In the genomic region with DNA sequence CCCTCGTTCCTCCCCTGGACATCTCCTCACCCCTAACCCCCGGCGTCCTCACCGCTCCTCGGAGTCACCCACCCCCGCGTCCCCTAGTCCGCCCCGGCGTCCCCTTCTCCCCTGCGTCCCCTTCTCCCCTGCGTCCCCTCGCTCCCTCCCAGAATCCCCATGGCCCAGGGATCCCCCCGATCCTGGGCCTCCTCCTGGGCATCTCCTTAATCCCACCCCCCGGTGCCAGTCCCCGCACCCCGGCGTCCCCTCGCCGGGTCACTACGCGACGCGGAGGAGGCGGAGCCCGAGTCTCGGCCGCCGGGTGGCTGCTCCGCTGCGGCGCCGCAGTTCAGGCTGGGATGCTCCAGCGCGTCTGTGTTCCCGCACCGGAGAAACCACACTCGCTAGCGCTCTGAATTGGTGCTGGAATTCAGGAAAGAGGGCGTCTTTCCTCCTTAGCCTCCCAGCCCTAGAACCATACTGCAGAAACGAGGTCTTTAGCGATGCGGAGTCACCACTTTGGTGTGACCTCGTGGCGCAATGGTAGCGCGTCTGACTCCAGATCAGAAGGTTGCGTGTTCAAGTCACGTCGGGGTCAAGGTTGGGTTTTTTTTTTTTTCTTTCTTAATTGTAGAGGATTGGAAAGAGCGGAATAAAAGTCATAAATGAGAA, we compare ENCODE assay signal across 8 cellular contexts. TPM values are rescaled to one million over a fixed set of nuclear protein-coding genes. Genes with fewer than 3 reads are reported as not detected.
A peak's percentile ranks its signal among the peaks of the same experiment; 100 is the strongest.
DNase-seq lines count a peak whose midpoint lies in the region; ATAC-seq, FAIRE-seq and TF ChIP-seq lines count a peak whose summit lies in the region.

No MANE protein-coding gene starts in this region.

- CTCF ChIA-PET in activated CD8-positive, alpha-beta memory T cell treated with anti-CD3 and anti-CD28 coated beads, Interleukin-2, amount 10 ng/mL, durations not matched to agents 7 days and 5 days (lab: Charles Lee): no interaction called here
- CTCF ChIA-PET in H1 (lab: Charles Lee; ENCODE audit: partially characterized antibody): no interaction called here

- peak overlapping the region; percentile 78 for H3K18ac ChIP-seq in H1 (ENCODE audit: extremely low read depth, low read length)

- H2BK12ac ChIP-seq in H1 (ENCODE audit: low read depth, low read length): no peak overlapping the region

- peaks cover 18% of the 10 kb centered on the region for H3K27me3 Mint-ChIP-seq in activated CD8-positive, alpha-beta memory T cell treated with anti-CD3 and anti-CD28 coated beads, Interleukin-2, amount 10 ng/mL, durations not matched to agents 7 days and 5 days
- no peaks in the 10 kb centered on the region for H3K27me3 Mint-ChIP-seq in memory B cell

- H3K56ac ChIP-seq in H1 (replicated peaks; ENCODE audit: insufficient read length, low read depth, low read length): no peak overlapping the region

- H3K27ac Mint-ChIP-seq in activated CD8-positive, alpha-beta memory T cell treated with anti-CD3 and anti-CD28 coated beads, Interleukin-2, amount 10 ng/mL, durations not matched to agents 7 days and 5 days: peak overlapping the region; percentile 78
- peak overlapping the region; percentile 99 for H3K27ac Mint-ChIP-seq in memory B cell

- no peaks in the 10 kb centered on the region for H3K36me3 ChIP-seq in H1 (ENCODE audit: control insufficient read depth in 2 of 4, insufficient read depth in 4 of 4, low read length in 3 of 4)

- DNase-seq in AG09309 (ENCODE audit: low read depth): peak; percentile 74
- DNase-seq in NCI-H82 treated with DMSO at 0.1 percent for 48 hours (lab: John Stamatoyannopoulos, UW; ENCODE audit: unreplicated experiment): peak; percentile 79
- DNase-seq in activated CD8-positive, alpha-beta memory T cell treated with anti-CD3 and anti-CD28 coated beads, Interleukin-2, amount 10 ng/mL, durations not matched to agents 7 days and 5 days: peak; percentile 86
- DNase-seq in H1 (ENCODE audit: low read depth in 1 of 2, low spot score in 2 of 2): peak; percentile 77 to 98
- DNase-seq in memory B cell (ENCODE audit: low spot score in 2 of 2): peak; percentile 91 to 96
- peak; percentile 57 to 71 (median 62) for DNase-seq in stimulated activated CD4-positive, alpha-beta T cell treated with anti-CD3 and anti-CD28 coated beads, TNF-alpha, amount 100 ng/mL, for 48 hours (ENCODE audit: low read depth in 3 of 3)

- POLR2A ChIA-PET in H1 (lab: Charles Lee; ENCODE audit: partially characterized antibody): no interaction called here

- no peak overlapping the region for H4K91ac ChIP-seq in H1 (replicated peaks; ENCODE audit: insufficient read length, low read length)

- no peaks in the 10 kb centered on the region for H3K27me3 ChIP-seq in H1 (replicated peaks in 1 of 4; ENCODE audit: control insufficient read depth in 3 of 4, extremely low read depth in 1 of 4, insufficient read depth in 3 of 4, low read length in 3 of 4)

- no peak overlapping the region for H2AFZ ChIP-seq in H1 (ENCODE audit: low read length)

- H4K5ac ChIP-seq in H1 (ENCODE audit: insufficient read length, low read depth, low read length): no peak overlapping the region

- no peak overlapping the region for H2BK15ac ChIP-seq in H1 (ENCODE audit: low read length)

- peak; percentile 85 for ATAC-seq in GM19035 (IDR thresholded peaks at IDR 0.05; ENCODE audit: unreplicated experiment)
- ATAC-seq in HG03565 (IDR thresholded peaks at IDR 0.05; ENCODE audit: unreplicated experiment): peak; percentile 76
- peak; percentile 87 for ATAC-seq in activated CD8-positive, alpha-beta memory T cell treated with anti-CD3 and anti-CD28 coated beads, Interleukin-2, amount 10 ng/mL, durations not matched to agents 7 days and 5 days
- peak; percentile 69 for ATAC-seq in memory B cell (ENCODE audit: low read depth)

- H3K4me1 Mint-ChIP-seq in activated CD8-positive, alpha-beta memory T cell treated with anti-CD3 and anti-CD28 coated beads, Interleukin-2, amount 10 ng/mL, durations not matched to agents 7 days and 5 days: peaks cover 8% of the 10 kb centered on the region
- H3K4me1 Mint-ChIP-seq in memory B cell: peaks cover 11% of the 10 kb centered on the region

- peak overlapping the region in 1 of 4 experiments; percentile 39; a peak in 3 of 7 replicates for H3K9ac ChIP-seq in H1 (replicated peaks in 1 of 4; ENCODE audit: extremely low read depth in 1 of 4, low read depth in 3 of 4, low read length in 3 of 4)

- H3K23ac ChIP-seq in H1 (ENCODE audit: insufficient read length): no peak overlapping the region

- no peaks in the 10 kb centered on the region for H3K9me3 Mint-ChIP-seq in activated CD8-positive, alpha-beta memory T cell treated with anti-CD3 and anti-CD28 coated beads, Interleukin-2, amount 10 ng/mL, durations not matched to agents 7 days and 5 days (ENCODE audit: low read depth)
- no peaks in the 10 kb centered on the region for H3K9me3 Mint-ChIP-seq in memory B cell

- H3K4me3 ChIP-seq in AG09309 (ENCODE audit: control insufficient read depth, low read depth, low read length) (peak overlapping the region; percentile 81), H1 (ENCODE audit: extremely low read depth in 1 of 4, insufficient read depth in 2 of 4, low read depth in 3 of 4, low read length in 4 of 4) (peak overlapping the region; percentile 53 to 79 (median 68))

- H3K79me2 ChIP-seq in H1 (ENCODE audit: control insufficient read depth in 1 of 2, insufficient read depth in 2 of 2, low read length in 2 of 2): no peaks in the 10 kb centered on the region

- peak overlapping the region; percentile 79 for H3K4me3 Mint-ChIP-seq in activated CD8-positive, alpha-beta memory T cell treated with anti-CD3 and anti-CD28 coated beads, Interleukin-2, amount 10 ng/mL, durations not matched to agents 7 days and 5 days
- peak overlapping the region; percentile 94 for H3K4me3 Mint-ChIP-seq in memory B cell

- TF ChIP-seq CTCF in AG09309 (IDR thresholded peaks at IDR 0.05; ENCODE audit: control insufficient read depth, insufficient read depth, low read depth, low read length, missing control alignments): no peak
- peak in 1 of 3 experiments; percentile 6; a peak in 1 of 4 replicates for TF ChIP-seq CTCF in H1 (IDR thresholded peaks at IDR 0.05; ENCODE audit: control extremely low read depth in 1 of 3, insufficient read depth in 1 of 3, low read depth in 1 of 3, low read length in 3 of 3)

- TF ChIP-seq RAD21 in H1 (IDR thresholded peaks at IDR 0.05 in 1 of 2, conservative IDR thresholded peaks at IDR 0.05 in 1 of 2; ENCODE audit: low read depth in 2 of 2, low read length in 2 of 2): peak in 1 of 2 experiments; percentile 16; a peak in 2 of 4 replicates

- no peak for TF ChIP-seq POLR2A in H1 (IDR thresholded peaks at IDR 0.05; ENCODE audit: control extremely low read depth in 1 of 2, low read depth in 2 of 2, low read length in 2 of 2)

- H3K9me3 ChIP-seq in H1 (ENCODE audit: insufficient read depth in 2 of 2, low read depth in 1 of 2, low read length in 1 of 2): no peaks in the 10 kb centered on the region

- no peak overlapping the region for H2BK120ac ChIP-seq in H1 (replicated peaks; ENCODE audit: low read depth, low read length)

- FAIRE-seq in H1 (lab: Jason Lieb, UNC): peak; percentile 90

- H3K4me1 ChIP-seq in H1 (replicated peaks in 1 of 4; ENCODE audit: control insufficient read depth in 3 of 4, insufficient read depth in 4 of 4, low read length in 3 of 4): no peaks in the 10 kb centered on the region; a peak in 2 of 7 replicates

- no peaks in the 10 kb centered on the region; the same call in 1 of the 2 replicates for H3K23me2 ChIP-seq in H1 (ENCODE audit: low read depth, low read length)

- H3K4me2 ChIP-seq in H1 (ENCODE audit: insufficient read depth in 1 of 2, low read depth in 2 of 2, low read length in 2 of 2): peak overlapping the region; percentile 58 to 80

- H2BK5ac ChIP-seq in H1 (ENCODE audit: low read depth, low read length): peak overlapping the region; percentile 78; the same call in 1 of the 2 replicates

- no peak overlapping the region for H2AK5ac ChIP-seq in H1 (ENCODE audit: low read depth, low read length)

- H3K27ac ChIP-seq in H1 (ENCODE audit: low read depth, low read length): no peak overlapping the region; the same call in 1 of the 2 replicates

- no peaks in the 10 kb centered on the region for H3K36me3 Mint-ChIP-seq in activated CD8-positive, alpha-beta memory T cell treated with anti-CD3 and anti-CD28 coated beads, Interleukin-2, amount 10 ng/mL, durations not matched to agents 7 days and 5 days
- no peaks in the 10 kb centered on the region for H3K36me3 Mint-ChIP-seq in memory B cell

- H3K4ac ChIP-seq in H1 (replicated peaks; ENCODE audit: insufficient read length, low read depth, low read length): no peak overlapping the region

- 0 out of 3 replicates have a peak, but pooled peaks of 1 of the 2 experiments have one; percentile 28 for TF ChIP-seq EP300 in H1 (IDR thresholded peaks at IDR 0.05; ENCODE audit: borderline replicate concordance in 1 of 2, low read depth in 2 of 2, low read length in 2 of 2)

- 1% methylated on average over 29 of the region's 51 CpGs; no CpG with 5 or more reads in 1 of the 2 experiments for WGBS in H1 (ENCODE audit: extremely low coverage in 1 of 2, insufficient coverage in 1 of 2, insufficient read length in 1 of 2, insufficient replicate concordance in 2 of 2, low coverage in 1 of 2, low lambda C conversion rate in 2 of 2, missing lambda C conversion rate in 1 of 2), 2 experiments

- H3K14ac ChIP-seq in H1 (ENCODE audit: insufficient read length): no peak overlapping the region

- H3K79me1 ChIP-seq in H1 (ENCODE audit: low read depth, low read length): no peaks in the 10 kb centered on the region

- no peak overlapping the region for H2BK20ac ChIP-seq in H1 (ENCODE audit: low read length)

- H4K8ac ChIP-seq in H1 (ENCODE audit: extremely low read depth, insufficient read depth, low read length): no peak overlapping the region; the same call in 1 of the 2 replicates

- no peaks in the 10 kb centered on the region for H4K20me1 ChIP-seq in H1 (replicated peaks in 1 of 2; ENCODE audit: control insufficient read depth in 1 of 2, insufficient read depth in 2 of 2, low read length in 2 of 2)

TF ChIP-seq in H1, 55 proteins besides CTCF, POLR2A, EP300 and RAD21 (continues in another document):
- TF ChIP-seq HDAC2 (IDR thresholded peaks at IDR 0.05; ENCODE audit: borderline replicate concordance in 1 of 2, low read depth in 2 of 2, low read length in 2 of 2) (peak in 1 of 2 experiments; percentile 68; a peak in 1 of 4 replicates), BRCA1 (IDR thresholded peaks at IDR 0.05; ENCODE audit: low read depth, low read length) (no peak)

RNA-seq across cellular contexts. Expression of a gene that starts 25.9 kb away (rescaled TPM):
- total RNA-seq in activated CD8-positive, alpha-beta memory T cell treated with anti-CD3 and anti-CD28 coated beads, Interleukin-2, amount 10 ng/mL, durations not matched to agents 7 days and 5 days: under 1 TPM in 1 of 2 experiments, not detected in 1; 0.19 TPM
- total RNA-seq in H1 (2021; fragmentation: NEBNext Ultra II Directional; extraction: Animal tissue kit (Norgen Biotek cat#: 25700)): 1.5 and 2.2 TPM in 2 replicates
- 3.6 and 4.0 TPM in 2 replicates for polyA plus RNA-seq in H1 (2011; rRNA removed)
- polyA plus RNA-seq in H1 (2011; cell fraction: cytosol; rRNA removed): 1.7 TPM
- polyA plus RNA-seq in H1 (2011; cell fraction: nucleus; rRNA removed): 3.6 TPM
- 1.2 to 1.9 TPM (median 1.4 TPM) in 4 replicates for polyA plus RNA-seq in H1 (2012, experiment 1 of 2)
- 0.91 TPM for polyA plus RNA-seq in H1 (2012, experiment 2 of 2)
- polyA plus RNA-seq in H1 (2013, experiment 1 of 2): 2.6 TPM
- polyA plus RNA-seq in H1 (2013, experiment 2 of 2): 2.2 TPM
- polyA minus RNA-seq in H1 (2011; rRNA and poly(A)+ RNA removed): 4.5 and 5.5 TPM in 2 replicates
- 3.0 TPM for polyA minus RNA-seq in H1 (2011; cell fraction: cytosol; rRNA and poly(A)+ RNA removed)
- 0.60 TPM for polyA minus RNA-seq in H1 (2011; cell fraction: nucleus; rRNA and poly(A)+ RNA removed)
